In the genomic region with DNA sequence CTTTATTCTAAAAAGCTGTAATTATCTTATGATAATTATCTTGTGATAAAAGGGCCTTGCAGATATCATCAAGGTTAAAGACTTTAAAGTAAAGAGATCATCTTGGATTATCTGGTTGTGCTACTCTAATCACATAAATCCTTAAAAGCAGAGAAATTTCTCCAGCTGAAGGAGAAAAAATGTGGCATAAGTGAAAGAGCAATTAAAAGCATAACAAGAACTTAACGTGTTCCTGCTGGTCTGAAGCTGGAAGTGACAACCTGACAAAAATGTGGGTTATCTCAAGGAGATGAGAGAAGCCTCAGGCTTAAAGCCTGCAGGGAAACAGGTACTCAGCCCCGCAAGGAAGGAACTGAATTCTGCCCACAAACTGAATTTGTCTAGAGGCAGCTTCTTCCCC, we compare ENCODE assay signal across 1 cellular context.
TF ChIP-seq lines count a peak whose summit lies in the region.

No MANE protein-coding gene starts in this region.

TF ChIP-seq in H1, 55 proteins besides CTCF, POLR2A, EP300 and RAD21:
- TF ChIP-seq, protein P1, sequence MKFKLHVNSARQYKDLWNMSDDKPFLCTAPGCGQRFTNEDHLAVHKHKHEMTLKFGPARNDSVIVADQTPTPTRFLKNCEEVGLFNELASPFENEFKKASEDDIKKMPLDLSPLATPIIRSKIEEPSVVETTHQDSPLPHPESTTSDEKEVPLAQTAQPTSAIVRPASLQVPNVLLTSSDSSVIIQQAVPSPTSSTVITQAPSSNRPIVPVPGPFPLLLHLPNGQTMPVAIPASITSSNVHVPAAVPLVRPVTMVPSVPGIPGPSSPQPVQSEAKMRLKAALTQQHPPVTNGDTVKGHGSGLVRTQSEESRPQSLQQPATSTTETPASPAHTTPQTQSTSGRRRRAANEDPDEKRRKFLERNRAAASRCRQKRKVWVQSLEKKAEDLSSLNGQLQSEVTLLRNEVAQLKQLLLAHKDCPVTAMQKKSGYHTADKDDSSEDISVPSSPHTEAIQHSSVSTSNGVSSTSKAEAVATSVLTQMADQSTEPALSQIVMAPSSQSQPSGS (IDR thresholded peaks at IDR 0.05; ENCODE audit: low read length) = no peak
- no peak for TF ChIP-seq SP2 (IDR thresholded peaks at IDR 0.05; ENCODE audit: low read length)
- TF ChIP-seq NRF1 (IDR thresholded peaks at IDR 0.05; ENCODE audit: low read depth, low read length) = no peak
- no peak for TF ChIP-seq TBP (IDR thresholded peaks at IDR 0.05; ENCODE audit: low read depth, low read length)
- TF ChIP-seq E2F6 (IDR thresholded peaks at IDR 0.05) = no peak
- no peak for TF ChIP-seq CHD1 (IDR thresholded peaks at IDR 0.05; ENCODE audit: low read depth, low read length)
- TF ChIP-seq RNF2 (IDR thresholded peaks at IDR 0.05; ENCODE audit: borderline replicate concordance, low read depth, low read length, missing control alignments, poor library complexity, severe bottlenecking) = no peak
- no peak for TF ChIP-seq SIX5 (IDR thresholded peaks at IDR 0.05; ENCODE audit: low read depth, low read length)
- no peak for TF ChIP-seq JUND (IDR thresholded peaks at IDR 0.05; ENCODE audit: low read length)
- TF ChIP-seq CBX8 (IDR thresholded peaks at IDR 0.05; ENCODE audit: borderline replicate concordance, low read depth, low read length) = no peak
- TF ChIP-seq POLR2AphosphoS5 (IDR thresholded peaks at IDR 0.05; ENCODE audit: low read depth, low read length) = no peak
- TF ChIP-seq TEAD4 (IDR thresholded peaks at IDR 0.05; ENCODE audit: low read depth, low read length) = no peak
- TF ChIP-seq RXRA (IDR thresholded peaks at IDR 0.05; ENCODE audit: insufficient read depth, low read depth, low read length) = no peak
- no peak for TF ChIP-seq KDM5A (IDR thresholded peaks at IDR 0.05; ENCODE audit: low read length)
- no peak for TF ChIP-seq EGR1 (IDR thresholded peaks at IDR 0.05; ENCODE audit: borderline replicate concordance, low read depth, low read length)
- no peak for TF ChIP-seq BRCA1 (IDR thresholded peaks at IDR 0.05; ENCODE audit: low read depth, low read length)
TF ChIP-seq in H1: peak in this region for 0.
